In genomic region chr4:18533262-18533775, GRCh38 we compare ENCODE assay signal across 26 cellular contexts.
"Had no signal": no experiment of that assay in that cellular context is flagged by ENCODE, and none has a peak within 500 bp of the region (broad histone marks: within the 10 kb centered on the region; RNA-seq: fewer than 3 reads in every experiment).

No MANE protein-coding gene starts in this region.

- DNase-seq: activated B cell treated with CpG ODN at 0.5 μM for 24 hours; activated CD4-positive, alpha-beta memory T cell treated with anti-CD3 and anti-CD28 coated beads for 36 hours; activated CD4-positive, alpha-beta T cell treated with anti-CD3 and anti-CD28 coated beads for 4 hours; activated CD4-positive, alpha-beta T cell treated with anti-CD3 and anti-CD28 coated beads, Interleukin-2, amount 10 ng/mL, durations not matched to agents 24 days and 14 days; activated CD4-positive, alpha-beta T cell treated with anti-CD3 and anti-CD28 coated beads, Interleukin-2, amount 50 U/mL, for 1 hour; activated CD4-positive, alpha-beta T cell treated with anti-CD3 and anti-CD28 coated beads, Interleukin-2, amount 50 U/mL, for 4 hours; activated CD4-positive, CD25-positive, alpha-beta regulatory T cell treated with anti-CD3 and anti-CD28 coated beads, Interleukin-2, amount 50 U/mL, for 72 hours; activated CD8-positive, alpha-beta memory T cell treated with anti-CD3 and anti-CD28 coated beads, Interleukin-2, amount 50 U/mL, for 4 hours; activated CD8-positive, alpha-beta T cell treated with anti-CD3 and anti-CD28 coated beads for 36 hours; activated effector memory CD4-positive, alpha-beta T cell treated with anti-CD3 and anti-CD28 coated beads, Interleukin-2, amount 50 U/mL, for 16 hours; activated gamma-delta T cell treated with Interleukin-2 at 50 U/mL for 16 hours; activated naive CD4-positive, alpha-beta T cell; activated naive CD4-positive, alpha-beta T cell treated with anti-CD3 and anti-CD28 coated beads for 36 hours; activated naive CD4-positive, alpha-beta T cell treated with anti-CD3 and anti-CD28 coated beads, Interleukin-2, amount 50 U/mL, for 16 hours; activated naive CD8-positive, alpha-beta T cell treated with anti-CD3 and anti-CD28 coated beads for 36 hours; activated T-cell treated with anti-CD3 and anti-CD28 coated beads for 4 hours; activated T-cell treated with anti-CD3 and anti-CD28 coated beads, Interleukin-2, amount 50 U/mL, for 1 hour; activated T-cell treated with anti-CD3 and anti-CD28 coated beads, Interleukin-2, amount 50 U/mL, for 4 hours; activated T-cell treated with anti-CD3 and anti-CD28 coated beads, Interleukin-2, amount 50 U/mL, for 72 hours; adrenal gland; amniotic stem cell; aorta; caudate nucleus; cerebellar nuclear complex; T-cell; T-helper 17 cell had no signal
